ENCODE assay signal across 1 cellular context in genomic region chr13:83220241-83220640, GRCh38.
TF ChIP-seq lines count a peak whose summit lies in the region.

No MANE protein-coding gene starts in this region.

TF ChIP-seq in SK-N-SH treated with all-trans-retinoic acid at 6 μM for 48 hours, 23 proteins besides CTCF, POLR2A, EP300 and RAD21 (continued from another document):
- no peak for TF ChIP-seq ZFP3 (CRISPR knock-in tag; IDR thresholded peaks at IDR 0.05)
- TF ChIP-seq ARNTL (CRISPR knock-in tag; IDR thresholded peaks at IDR 0.05; ENCODE audit: borderline replicate concordance, low read depth), result no peak
- TF ChIP-seq ZC3H10 (CRISPR knock-in tag; IDR thresholded peaks at IDR 0.05), result no peak
- TF ChIP-seq PATZ1 (CRISPR knock-in tag; IDR thresholded peaks at IDR 0.05; ENCODE audit: borderline replicate concordance), result no peak
- no peak for TF ChIP-seq RARB (CRISPR knock-in tag; IDR thresholded peaks at IDR 0.05)
- TF ChIP-seq OSR1 (CRISPR knock-in tag; IDR thresholded peaks at IDR 0.05), result no peak
